In the genomic region with DNA sequence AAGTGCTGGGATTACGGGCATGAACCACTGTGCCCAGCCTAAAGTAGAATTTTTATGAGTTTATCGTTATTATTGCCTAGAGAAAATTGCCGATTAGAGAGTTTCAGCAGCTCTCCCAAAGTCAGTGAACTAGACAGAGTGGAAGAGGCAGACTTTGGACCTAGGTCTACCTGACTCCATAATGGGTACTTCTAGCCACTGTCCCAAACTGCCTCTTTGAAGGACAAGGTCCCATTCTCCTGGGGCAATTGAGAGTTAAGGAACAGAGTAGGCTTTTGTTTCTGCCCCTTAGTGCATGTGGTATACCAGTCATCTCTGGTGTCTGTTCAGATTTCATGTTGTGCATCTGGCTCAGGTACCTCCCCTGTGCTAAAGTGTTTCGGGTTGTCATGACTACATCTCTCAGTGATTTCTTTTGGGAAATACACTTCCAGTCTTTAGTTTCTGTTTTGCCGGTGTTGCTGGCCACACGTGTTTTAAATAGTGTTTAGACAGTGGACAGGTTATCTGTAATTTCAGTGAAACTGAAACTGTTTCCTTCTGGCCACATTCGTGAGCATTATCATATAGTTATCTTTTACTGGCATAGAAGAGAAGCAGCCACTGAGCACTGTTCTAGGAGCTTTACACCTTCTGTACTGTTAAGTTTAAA, we compare ENCODE assay signal across 1 cellular context.
TF ChIP-seq lines count a peak whose summit lies in the region.

No MANE protein-coding gene starts in this region.

TF ChIP-seq in GM12878, 131 proteins besides CTCF, POLR2A, EP300 and RAD21 (continued from another document):
- no peak for TF ChIP-seq ZBTB11 (CRISPR knock-in tag; IDR thresholded peaks at IDR 0.05)
- TF ChIP-seq MTA3 (IDR thresholded peaks at IDR 0.05; ENCODE audit: borderline replicate concordance, low read length): no peak
- TF ChIP-seq SPI1 (IDR thresholded peaks at IDR 0.05; ENCODE audit: borderline replicate concordance, insufficient read depth, low read depth, low read length): no peak
- TF ChIP-seq GATAD2B (conservative IDR thresholded peaks at IDR 0.05; ENCODE audit: low read depth): 0 out of 2 replicates have a peak, but pooled peaks have one; percentile 43
- no peak for TF ChIP-seq SIN3A (IDR thresholded peaks at IDR 0.05; ENCODE audit: low read depth, low read length)
- no peak for TF ChIP-seq CREB1 (IDR thresholded peaks at IDR 0.05; ENCODE audit: low read depth)
- TF ChIP-seq SKIL (IDR thresholded peaks at IDR 0.05; ENCODE audit: low read depth, poor library complexity, severe bottlenecking): peak; percentile 54
- TF ChIP-seq MEF2A (IDR thresholded peaks at IDR 0.05; ENCODE audit: insufficient read depth, low read depth, low read length): no peak
- no peak for TF ChIP-seq BCLAF1 (IDR thresholded peaks at IDR 0.05)
- TF ChIP-seq SREBF1 (IDR thresholded peaks at IDR 0.05; ENCODE audit: low read length): no peak
- no peak for TF ChIP-seq IRF5 (IDR thresholded peaks at IDR 0.05; ENCODE audit: borderline replicate concordance)
- no peak for TF ChIP-seq TARDBP (IDR thresholded peaks at IDR 0.05; ENCODE audit: borderline replicate concordance)
- TF ChIP-seq, protein P1, sequence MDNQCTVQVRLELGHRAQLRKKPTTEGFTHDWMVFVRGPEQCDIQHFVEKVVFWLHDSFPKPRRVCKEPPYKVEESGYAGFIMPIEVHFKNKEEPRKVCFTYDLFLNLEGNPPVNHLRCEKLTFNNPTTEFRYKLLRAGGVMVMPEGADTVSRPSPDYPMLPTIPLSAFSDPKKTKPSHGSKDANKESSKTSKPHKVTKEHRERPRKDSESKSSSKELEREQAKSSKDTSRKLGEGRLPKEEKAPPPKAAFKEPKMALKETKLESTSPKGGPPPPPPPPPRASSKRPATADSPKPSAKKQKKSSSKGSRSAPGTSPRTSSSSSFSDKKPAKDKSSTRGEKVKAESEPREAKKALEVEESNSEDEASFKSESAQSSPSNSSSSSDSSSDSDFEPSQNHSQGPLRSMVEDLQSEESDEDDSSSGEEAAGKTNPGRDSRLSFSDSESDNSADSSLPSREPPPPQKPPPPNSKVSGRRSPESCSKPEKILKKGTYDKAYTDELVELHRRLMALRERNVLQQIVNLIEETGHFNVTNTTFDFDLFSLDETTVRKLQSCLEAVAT (IDR thresholded peaks at IDR 0.05): 0 out of 2 replicates have a peak, but pooled peaks have one; percentile 16
- TF ChIP-seq HCFC1 (IDR thresholded peaks at IDR 0.05; ENCODE audit: low read length): no peak
